Comparison of ENCODE assay signal across 7 cellular contexts in the genomic region with DNA sequence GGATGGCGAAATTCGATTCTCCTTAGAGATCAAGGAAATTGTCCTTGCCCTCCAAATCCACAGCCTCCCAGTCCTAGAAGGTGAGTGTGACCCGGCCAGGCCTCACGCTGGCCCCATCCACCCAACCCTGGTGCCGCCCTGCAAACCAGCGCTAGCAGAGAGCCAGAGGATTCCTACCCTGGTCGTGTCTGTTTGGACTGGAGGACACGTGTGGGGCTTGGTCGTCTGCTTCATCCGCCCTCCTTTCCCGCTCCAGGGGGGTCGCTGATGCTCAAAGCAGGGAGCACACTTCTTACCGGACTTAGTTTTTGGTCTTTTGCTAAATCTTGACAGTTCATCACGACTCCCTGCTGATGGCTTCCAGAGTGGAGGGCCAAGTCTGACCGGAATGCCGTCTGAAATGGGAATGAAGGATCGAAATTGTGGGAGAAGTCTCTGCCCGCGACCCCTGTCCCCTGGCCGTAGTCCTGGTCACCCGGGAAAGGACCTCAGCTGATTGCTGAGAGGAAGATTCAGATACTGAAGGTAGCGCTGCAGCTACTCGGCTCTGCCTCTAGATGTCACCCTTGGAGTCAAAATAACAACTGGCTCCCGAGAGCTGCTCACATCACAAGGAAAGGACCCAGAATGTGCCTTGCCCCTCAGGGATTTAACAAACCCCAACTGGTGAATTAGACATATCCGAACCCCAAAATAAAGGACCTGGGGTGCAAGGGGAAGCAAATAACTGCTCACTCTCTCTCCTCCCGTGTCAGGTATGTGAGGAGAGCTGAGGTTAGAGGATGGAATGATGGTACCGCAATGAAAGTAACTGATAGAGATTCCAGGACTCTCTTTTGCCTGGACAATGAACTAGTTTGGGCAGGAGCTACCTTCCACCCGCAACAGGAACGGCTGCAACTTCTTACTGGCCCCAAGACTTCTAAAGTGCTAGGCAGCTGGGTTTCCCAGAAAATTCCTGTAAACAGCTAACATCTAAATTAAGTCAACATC. TPM values are rescaled to one million over a fixed set of nuclear protein-coding genes. Genes with fewer than 3 reads are reported as not detected.
A peak's percentile ranks its signal among the peaks of the same experiment; 100 is the strongest.
DNase-seq lines count a peak whose midpoint lies in the region; ATAC-seq and TF ChIP-seq lines count a peak whose summit lies in the region.

No MANE protein-coding gene starts in this region.

- no peaks in the 10 kb centered on the region for H3K9me3 Mint-ChIP-seq in activated naive CD4-positive, alpha-beta T cell treated with anti-CD3 and anti-CD28 coated beads, Interleukin-2, amount 10 ng/mL, durations not matched to agents 7 days and 5 days
- H3K9me3 Mint-ChIP-seq in progenitor cell of endocrine pancreas (ENCODE audit: low read depth): no peaks in the 10 kb centered on the region

- no peak overlapping the region for H4K8ac ChIP-seq in IMR-90 (ENCODE audit: low read depth in 2 of 2, low read length in 2 of 2)

- H3K14ac ChIP-seq in IMR-90 (replicated peaks; ENCODE audit: low read depth, low read length): no peak overlapping the region

- intact Hi-C loops in IMR-90 (cut with micrococcal nuclease) (loop anchor here (1.0 to 5.0 kb wide), 3 partner anchors 36 to 686 kb away; no protein-coding TSS in a partner anchor), Panc1 (cut with micrococcal nuclease; ENCODE audit: unreplicated experiment) (loop anchor here (5.0 kb wide), 2 partner anchors 616 to 686 kb away; no protein-coding TSS in a partner anchor), Right ventricle myocardium superior (cut with DNase I) (loop anchor here (10.0 kb wide), 1 partner anchor 613 kb away; no protein-coding TSS in a partner anchor)

- H3K4me3 ChIP-seq in IMR-90 (ENCODE audit: insufficient read depth, low read depth, low read length) (no peak overlapping the region), Panc1 (ENCODE audit: low read depth in 2 of 2, low read length in 2 of 2) (no peak overlapping the region)

- WGBS in IMR-90 (ENCODE audit: extremely low coverage in 2 of 2, insufficient read length in 1 of 2), 2 experiments: 0% methylated on average over 1 of the region's 29 CpGs; no CpG with 5 or more reads in 1 of the 2 experiments

- TF ChIP-seq CTCF in IMR-90 (conservative IDR thresholded peaks at IDR 0.05; ENCODE audit: low read depth, low read length): peak; percentile 76
- peak; percentile 89 for TF ChIP-seq CTCF in Panc1 (IDR thresholded peaks at IDR 0.05)
- peak; percentile 87 for TF ChIP-seq CTCF in progenitor cell of endocrine pancreas (IDR thresholded peaks at IDR 0.05; ENCODE audit: unreplicated experiment)

- no peaks in the 10 kb centered on the region for H4K20me1 ChIP-seq in IMR-90 (ENCODE audit: insufficient read depth, low read length)

- BruUV-seq in IMR-90 (replicated peaks; lab: Mats Ljungman, UMichigan): no TSS peak
- no TSS peak for BruUV-seq in Panc1 (replicated peaks; lab: Mats Ljungman, UMichigan)

- no peak overlapping the region for H2AK5ac ChIP-seq in IMR-90 (ENCODE audit: low read depth, low read length)

- H3K4me3 Mint-ChIP-seq in activated naive CD4-positive, alpha-beta T cell treated with anti-CD3 and anti-CD28 coated beads, Interleukin-2, amount 10 ng/mL, durations not matched to agents 7 days and 5 days: no peak overlapping the region
- H3K4me3 Mint-ChIP-seq in progenitor cell of endocrine pancreas (ENCODE audit: low read depth): no peak overlapping the region

- H3K79me1 ChIP-seq in IMR-90 (ENCODE audit: low read depth in 1 of 2, low read length in 2 of 2): no peaks in the 10 kb centered on the region

- CTCF ChIA-PET in IMR-90 (lab: Yijun Ruan, JAX): interaction anchor here (0.6 to 1.8 kb wide), 14 partner anchors 9 to 785 kb away, joined by 3 to 9 read pairs (median 4); no protein-coding TSS in a partner anchor
- CTCF ChIA-PET in Panc1 (lab: Charles Lee): interaction anchor here (0.6 to 1.3 kb wide), 7 partner anchors 20 to 688 kb away, joined by 3 to 13 read pairs (median 3); no protein-coding TSS in a partner anchor
- CTCF ChIA-PET in activated naive CD4-positive, alpha-beta T cell treated with anti-CD3 and anti-CD28 coated beads, Interleukin-2, amount 10 ng/mL, durations not matched to agents 7 days and 5 days (lab: Charles Lee): interaction anchor here (0.7 to 3.8 kb wide), 18 partner anchors 9 to 697 kb away, joined by 3 to 30 read pairs (median 4); a partner anchor contains a TSS

- H2BK15ac ChIP-seq in IMR-90 (ENCODE audit: low read depth, low read length): no peak overlapping the region

- H2BK120ac ChIP-seq in IMR-90 (ENCODE audit: low read depth, low read length): no peak overlapping the region

- POLR2A ChIA-PET in IMR-90 (lab: Charles Lee; ENCODE audit: unreplicated experiment) (no interaction called here), Panc1 (lab: Charles Lee) (no interaction called here)

- no peak overlapping the region for H3K23ac ChIP-seq in IMR-90 (ENCODE audit: low read depth, low read length)

- TF ChIP-seq RAD21 in IMR-90 (IDR thresholded peaks at IDR 0.05; ENCODE audit: low read length): peak; percentile 69

- H3K27me3 Mint-ChIP-seq in activated naive CD4-positive, alpha-beta T cell treated with anti-CD3 and anti-CD28 coated beads, Interleukin-2, amount 10 ng/mL, durations not matched to agents 7 days and 5 days: peaks cover 20% of the 10 kb centered on the region
- peaks cover 41% of the 10 kb centered on the region for H3K27me3 Mint-ChIP-seq in progenitor cell of endocrine pancreas

- no peaks in the 10 kb centered on the region for H3K4me1 Mint-ChIP-seq in activated naive CD4-positive, alpha-beta T cell treated with anti-CD3 and anti-CD28 coated beads, Interleukin-2, amount 10 ng/mL, durations not matched to agents 7 days and 5 days
- peaks cover 4% of the 10 kb centered on the region for H3K4me1 Mint-ChIP-seq in progenitor cell of endocrine pancreas (ENCODE audit: low read depth)

- H3K27me3 ChIP-seq in IMR-90 (ENCODE audit: control insufficient read depth, insufficient read depth, low read length) (0 out of 2 replicates have a peak, but pooled peaks cover 2% of the 10 kb centered on the region), Panc1 (ENCODE audit: control insufficient read depth, insufficient read depth, low read length) (peaks cover 9% of the 10 kb centered on the region)

- in situ Hi-C loops in IMR-90 (cut with MboI; ENCODE audit: low sequenced_read_pairs) (loop anchor here (10.0 kb wide), 1 partner anchor 613 kb away; no protein-coding TSS in a partner anchor), Panc1 (cut with HindIII; ENCODE audit: low pct_unique_long_range_greater_than_20kb, low sequenced_read_pairs) (no loop called here)

- peak; percentile 11 for DNase-seq in GM04503 (ENCODE audit: low read depth)
- peak; percentile 58 for DNase-seq in IMR-90
- DNase-seq in Panc1 (ENCODE audit: low read depth, low spot score): peak; percentile 57
- peak; percentile 48 for DNase-seq in activated naive CD4-positive, alpha-beta T cell treated with anti-CD3 and anti-CD28 coated beads, Interleukin-2, amount 10 ng/mL, durations not matched to agents 7 days and 5 days
- DNase-seq in Right ventricle myocardium superior: peak; percentile 40
- DNase-seq in progenitor cell of endocrine pancreas (ENCODE audit: low spot score, unreplicated experiment): peak; percentile 29

- dilution Hi-C loops in IMR-90 (cut with HindIII; ENCODE audit: low sequenced_read_pairs, unreplicated experiment): no loop called here

- no peak overlapping the region for H3K4ac ChIP-seq in IMR-90 (ENCODE audit: low read depth, low read length)

- H2AFZ ChIP-seq in IMR-90 (replicated peaks; ENCODE audit: low read length, poor library complexity): peak overlapping the region; percentile 86

- H3K36me3 ChIP-seq in IMR-90 (ENCODE audit: control insufficient read depth, insufficient read depth, low read length) (no peaks in the 10 kb centered on the region), Panc1 (ENCODE audit: control insufficient read depth, insufficient read depth, low read length) (no peaks in the 10 kb centered on the region)

- H3K4me2 ChIP-seq in IMR-90 (ENCODE audit: low read depth, low read length): peak overlapping the region; percentile 69; the same call in 1 of the 2 replicates

- H3K36me3 Mint-ChIP-seq in activated naive CD4-positive, alpha-beta T cell treated with anti-CD3 and anti-CD28 coated beads, Interleukin-2, amount 10 ng/mL, durations not matched to agents 7 days and 5 days: no peaks in the 10 kb centered on the region
- no peaks in the 10 kb centered on the region for H3K36me3 Mint-ChIP-seq in progenitor cell of endocrine pancreas (ENCODE audit: insufficient read depth)

- no peak overlapping the region for H4K5ac ChIP-seq in IMR-90 (ENCODE audit: low read depth, low read length)

- ATAC-seq in GM21737 (IDR thresholded peaks at IDR 0.05; ENCODE audit: unreplicated experiment) (peak; percentile 76), IMR-90 (ENCODE audit: low read depth) (peak; percentile 100), Panc1 (peak; percentile 98), Right ventricle myocardium superior (ENCODE audit: poor library complexity) (peak; percentile 79)

- no peaks in the 10 kb centered on the region for H3K9me3 ChIP-seq in IMR-90 (ENCODE audit: control insufficient read depth, insufficient read depth, low read length)
- H3K9me3 ChIP-seq in Panc1 (ENCODE audit: control insufficient read depth, insufficient read depth, low read depth, low read length): no peaks in the 10 kb centered on the region

- H2BK5ac ChIP-seq in IMR-90 (ENCODE audit: low read depth, low read length, poor library complexity, severe bottlenecking): no peak overlapping the region

- no peak overlapping the region for H2BK20ac ChIP-seq in IMR-90 (ENCODE audit: low read depth, low read length)

- no peak overlapping the region for H2AK9ac ChIP-seq in IMR-90 (replicated peaks; ENCODE audit: low read depth, low read length, poor library complexity)

- no peak for TF ChIP-seq POLR2A in IMR-90 (IDR thresholded peaks at IDR 0.05; ENCODE audit: low read depth, low read length)

- H3K27ac ChIP-seq in IMR-90 (ENCODE audit: insufficient read depth, low read length) (no peak overlapping the region), Panc1 (ENCODE audit: low read length) (no peak overlapping the region)

- H3K9me1 ChIP-seq in IMR-90 (ENCODE audit: insufficient read depth, low read length): no peaks in the 10 kb centered on the region

- H3K18ac ChIP-seq in IMR-90 (ENCODE audit: low read depth, low read length): no peak overlapping the region

- no peak overlapping the region for H3K56ac ChIP-seq in IMR-90 (ENCODE audit: extremely low read depth, insufficient read depth, low read length)

- no peak overlapping the region for H3K9ac ChIP-seq in IMR-90 (ENCODE audit: low read depth, low read length)

- H3K4me1 ChIP-seq in IMR-90 (ENCODE audit: control insufficient read depth, insufficient read depth, low read length) (no peaks in the 10 kb centered on the region), Panc1 (ENCODE audit: control insufficient read depth, insufficient read depth, low read length) (no peaks in the 10 kb centered on the region)

- no peak overlapping the region for H4K91ac ChIP-seq in IMR-90 (ENCODE audit: insufficient read depth, low read depth, low read length)

- H3K27ac Mint-ChIP-seq in activated naive CD4-positive, alpha-beta T cell treated with anti-CD3 and anti-CD28 coated beads, Interleukin-2, amount 10 ng/mL, durations not matched to agents 7 days and 5 days: no peak overlapping the region
- no peak overlapping the region for H3K27ac Mint-ChIP-seq in progenitor cell of endocrine pancreas

RNA-seq across cellular contexts. Expression of a gene that starts 23.5 kb away (rescaled TPM):
- total RNA-seq in IMR-90 (2012; rRNA removed) (18.8 and 27.8 TPM in 2 replicates), Panc1 (2021; ENCODE audit: unreplicated experiment) (24.6 TPM), Right ventricle myocardium superior (7.2 TPM), progenitor cell of endocrine pancreas (22.7 and 26.4 TPM in 2 replicates)
- polyA plus RNA-seq in IMR-90 (2012; rRNA removed): 6.5 and 7.9 TPM in 2 replicates
- 1.2 and 1.7 TPM in 2 replicates for polyA plus RNA-seq in IMR-90 (2012; cell fraction: cytosol; rRNA removed)
- polyA plus RNA-seq in IMR-90 (2012; cell fraction: nucleus; rRNA removed; ENCODE audit: low replicate concordance): 0.65 and 2.9 TPM in 2 replicates
- polyA plus RNA-seq in Panc1 (2012; ENCODE audit: insufficient read length): 15.0 TPM
